1 cellular context compared by ENCODE assay signal in the genomic region with DNA sequence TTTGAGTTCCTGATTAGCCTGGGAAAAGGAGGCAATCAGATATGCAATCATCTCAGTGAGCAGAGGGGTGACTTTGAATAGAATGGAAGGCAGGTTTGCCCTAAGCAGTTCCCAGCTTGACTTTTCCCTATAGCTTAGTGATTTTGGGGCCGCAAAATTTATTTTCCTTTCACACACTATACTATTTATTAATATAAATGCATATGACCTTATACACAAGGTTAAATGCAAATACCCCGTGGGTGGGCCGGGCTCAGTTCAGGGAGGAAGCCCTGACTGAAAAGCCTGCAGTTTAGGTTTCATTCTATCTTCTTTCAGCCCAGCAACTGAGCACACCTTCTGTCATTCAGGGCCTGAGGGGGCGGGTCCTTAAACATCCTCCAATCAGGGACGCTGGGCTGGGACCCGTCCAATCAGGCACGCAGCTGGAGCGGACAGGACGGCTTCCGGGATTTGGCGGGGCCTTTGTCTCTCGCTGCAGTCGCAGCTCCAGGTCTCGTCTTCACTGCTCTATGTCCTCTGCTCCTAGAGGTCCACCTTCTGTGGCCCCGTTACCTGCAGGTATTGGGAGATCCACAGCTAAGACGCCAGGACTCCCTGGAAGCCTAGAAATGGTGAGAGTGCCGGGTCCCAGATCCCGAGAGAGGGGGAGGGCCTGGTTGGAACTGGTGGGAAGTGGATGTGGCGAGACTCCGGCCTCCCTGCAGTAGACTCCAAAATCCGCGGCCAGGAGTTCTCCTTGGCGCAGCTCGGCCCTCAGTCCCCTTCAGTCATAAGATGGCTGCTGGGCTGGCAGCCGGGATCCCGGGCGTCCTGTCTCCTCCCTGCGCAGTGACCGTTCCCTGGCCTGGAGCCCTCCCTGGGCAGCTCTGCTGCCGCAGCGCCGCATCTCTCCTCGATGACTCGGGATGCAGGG.
TF ChIP-seq lines count a peak whose summit lies in the region.

A gene (plus strand): TSS at position 468 of the 916 bp plus-strand sequence. CDS start 45 bp downstream, at position 513.

TF ChIP-seq in HepG2, 621 proteins besides CTCF, POLR2A, EP300 and RAD21 (continued from another document and continues in another):
- TF ChIP-seq, protein P1, sequence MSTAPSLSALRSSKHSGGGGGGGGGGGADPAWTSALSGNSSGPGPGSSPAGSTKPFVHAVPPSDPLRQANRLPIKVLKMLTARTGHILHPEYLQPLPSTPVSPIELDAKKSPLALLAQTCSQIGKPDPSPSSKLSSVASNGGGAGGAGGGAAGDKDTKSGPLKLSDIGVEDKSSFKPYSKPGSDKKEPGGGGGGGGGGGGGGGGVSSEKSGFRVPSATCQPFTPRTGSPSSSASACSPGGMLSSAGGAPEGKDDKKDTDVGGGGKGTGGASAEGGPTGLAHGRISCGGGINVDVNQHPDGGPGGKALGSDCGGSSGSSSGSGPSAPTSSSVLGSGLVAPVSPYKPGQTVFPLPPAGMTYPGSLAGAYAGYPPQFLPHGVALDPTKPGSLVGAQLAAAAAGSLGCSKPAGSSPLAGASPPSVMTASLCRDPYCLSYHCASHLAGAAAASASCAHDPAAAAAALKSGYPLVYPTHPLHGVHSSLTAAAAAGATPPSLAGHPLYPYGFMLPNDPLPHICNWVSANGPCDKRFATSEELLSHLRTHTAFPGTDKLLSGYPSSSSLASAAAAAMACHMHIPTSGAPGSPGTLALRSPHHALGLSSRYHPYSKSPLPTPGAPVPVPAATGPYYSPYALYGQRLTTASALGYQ (CRISPR knock-in tag; IDR thresholded peaks at IDR 0.05), result no peak
- TF ChIP-seq ZNF883 (CRISPR knock-in tag; IDR thresholded peaks at IDR 0.05; ENCODE audit: not compliant biosample characterization), result no peak
- no peak for TF ChIP-seq ZNF552 (CRISPR knock-in tag; IDR thresholded peaks at IDR 0.05; ENCODE audit: borderline replicate concordance)
- no peak for TF ChIP-seq TP53 (CRISPR knock-in tag; conservative IDR thresholded peaks at IDR 0.05)
- TF ChIP-seq ZNF850 (CRISPR knock-in tag; conservative IDR thresholded peaks at IDR 0.05), result no peak
- TF ChIP-seq, protein P2, sequence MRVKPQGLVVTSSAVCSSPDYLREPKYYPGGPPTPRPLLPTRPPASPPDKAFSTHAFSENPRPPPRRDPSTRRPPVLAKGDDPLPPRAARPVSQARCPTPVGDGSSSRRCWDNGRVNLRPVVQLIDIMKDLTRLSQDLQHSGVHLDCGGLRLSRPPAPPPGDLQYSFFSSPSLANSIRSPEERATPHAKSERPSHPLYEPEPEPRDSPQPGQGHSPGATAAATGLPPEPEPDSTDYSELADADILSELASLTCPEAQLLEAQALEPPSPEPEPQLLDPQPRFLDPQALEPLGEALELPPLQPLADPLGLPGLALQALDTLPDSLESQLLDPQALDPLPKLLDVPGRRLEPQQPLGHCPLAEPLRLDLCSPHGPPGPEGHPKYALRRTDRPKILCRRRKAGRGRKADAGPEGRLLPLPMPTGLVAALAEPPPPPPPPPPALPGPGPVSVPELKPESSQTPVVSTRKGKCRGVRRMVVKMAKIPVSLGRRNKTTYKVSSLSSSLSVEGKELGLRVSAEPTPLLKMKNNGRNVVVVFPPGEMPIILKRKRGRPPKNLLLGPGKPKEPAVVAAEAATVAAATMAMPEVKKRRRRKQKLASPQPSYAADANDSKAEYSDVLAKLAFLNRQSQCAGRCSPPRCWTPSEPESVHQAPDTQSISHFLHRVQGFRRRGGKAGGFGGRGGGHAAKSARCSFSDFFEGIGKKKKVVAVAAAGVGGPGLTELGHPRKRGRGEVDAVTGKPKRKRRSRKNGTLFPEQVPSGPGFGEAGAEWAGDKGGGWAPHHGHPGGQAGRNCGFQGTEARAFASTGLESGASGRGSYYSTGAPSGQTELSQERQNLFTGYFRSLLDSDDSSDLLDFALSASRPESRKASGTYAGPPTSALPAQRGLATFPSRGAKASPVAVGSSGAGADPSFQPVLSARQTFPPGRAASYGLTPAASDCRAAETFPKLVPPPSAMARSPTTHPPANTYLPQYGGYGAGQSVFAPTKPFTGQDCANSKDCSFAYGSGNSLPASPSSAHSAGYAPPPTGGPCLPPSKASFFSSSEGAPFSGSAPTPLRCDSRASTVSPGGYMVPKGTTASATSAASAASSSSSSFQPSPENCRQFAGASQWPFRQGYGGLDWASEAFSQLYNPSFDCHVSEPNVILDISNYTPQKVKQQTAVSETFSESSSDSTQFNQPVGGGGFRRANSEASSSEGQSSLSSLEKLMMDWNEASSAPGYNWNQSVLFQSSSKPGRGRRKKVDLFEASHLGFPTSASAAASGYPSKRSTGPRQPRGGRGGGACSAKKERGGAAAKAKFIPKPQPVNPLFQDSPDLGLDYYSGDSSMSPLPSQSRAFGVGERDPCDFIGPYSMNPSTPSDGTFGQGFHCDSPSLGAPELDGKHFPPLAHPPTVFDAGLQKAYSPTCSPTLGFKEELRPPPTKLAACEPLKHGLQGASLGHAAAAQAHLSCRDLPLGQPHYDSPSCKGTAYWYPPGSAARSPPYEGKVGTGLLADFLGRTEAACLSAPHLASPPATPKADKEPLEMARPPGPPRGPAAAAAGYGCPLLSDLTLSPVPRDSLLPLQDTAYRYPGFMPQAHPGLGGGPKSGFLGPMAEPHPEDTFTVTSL (CRISPR knock-in tag; IDR thresholded peaks at IDR 0.05; ENCODE audit: borderline replicate concordance), result no peak
- TF ChIP-seq PRMT3 (CRISPR knock-in tag; IDR thresholded peaks at IDR 0.05; ENCODE audit: borderline replicate concordance, low read depth), result no peak
- TF ChIP-seq SMC3 (IDR thresholded peaks at IDR 0.05; ENCODE audit: low read length), result no peak
- no peak for TF ChIP-seq ELF4 (CRISPR knock-in tag; IDR thresholded peaks at IDR 0.05; ENCODE audit: borderline replicate concordance)
- TF ChIP-seq ERF (CRISPR knock-in tag; IDR thresholded peaks at IDR 0.05), result 0 out of 2 replicates have a peak, but pooled peaks have one; percentile 31
- TF ChIP-seq ZNF446 (CRISPR knock-in tag; IDR thresholded peaks at IDR 0.05), result no peak
- TF ChIP-seq NFE2L1 (CRISPR knock-in tag; IDR thresholded peaks at IDR 0.05; ENCODE audit: borderline replicate concordance), result no peak; the same call in 1 of the 2 replicates
- no peak for TF ChIP-seq ATF7 (IDR thresholded peaks at IDR 0.05)
- TF ChIP-seq ATF7 (CRISPR knock-in tag; IDR thresholded peaks at IDR 0.05), result no peak
- no peak for TF ChIP-seq PRPF4 (IDR thresholded peaks at IDR 0.05; ENCODE audit: low read depth, low read length, poor library complexity, severe bottlenecking)
- no peak for TF ChIP-seq ZNF468 (CRISPR knock-in tag; IDR thresholded peaks at IDR 0.05)
- TF ChIP-seq POGZ (CRISPR knock-in tag; IDR thresholded peaks at IDR 0.05), result no peak
- TF ChIP-seq, protein P3, sequence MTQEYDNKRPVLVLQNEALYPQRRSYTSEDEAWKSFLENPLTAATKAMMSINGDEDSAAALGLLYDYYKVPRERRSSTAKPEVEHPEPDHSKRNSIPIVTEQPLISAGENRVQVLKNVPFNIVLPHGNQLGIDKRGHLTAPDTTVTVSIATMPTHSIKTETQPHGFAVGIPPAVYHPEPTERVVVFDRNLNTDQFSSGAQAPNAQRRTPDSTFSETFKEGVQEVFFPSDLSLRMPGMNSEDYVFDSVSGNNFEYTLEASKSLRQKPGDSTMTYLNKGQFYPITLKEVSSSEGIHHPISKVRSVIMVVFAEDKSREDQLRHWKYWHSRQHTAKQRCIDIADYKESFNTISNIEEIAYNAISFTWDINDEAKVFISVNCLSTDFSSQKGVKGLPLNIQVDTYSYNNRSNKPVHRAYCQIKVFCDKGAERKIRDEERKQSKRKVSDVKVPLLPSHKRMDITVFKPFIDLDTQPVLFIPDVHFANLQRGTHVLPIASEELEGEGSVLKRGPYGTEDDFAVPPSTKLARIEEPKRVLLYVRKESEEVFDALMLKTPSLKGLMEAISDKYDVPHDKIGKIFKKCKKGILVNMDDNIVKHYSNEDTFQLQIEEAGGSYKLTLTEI (CRISPR knock-in tag; conservative IDR thresholded peaks at IDR 0.05), result no peak
- TF ChIP-seq, protein P4, sequence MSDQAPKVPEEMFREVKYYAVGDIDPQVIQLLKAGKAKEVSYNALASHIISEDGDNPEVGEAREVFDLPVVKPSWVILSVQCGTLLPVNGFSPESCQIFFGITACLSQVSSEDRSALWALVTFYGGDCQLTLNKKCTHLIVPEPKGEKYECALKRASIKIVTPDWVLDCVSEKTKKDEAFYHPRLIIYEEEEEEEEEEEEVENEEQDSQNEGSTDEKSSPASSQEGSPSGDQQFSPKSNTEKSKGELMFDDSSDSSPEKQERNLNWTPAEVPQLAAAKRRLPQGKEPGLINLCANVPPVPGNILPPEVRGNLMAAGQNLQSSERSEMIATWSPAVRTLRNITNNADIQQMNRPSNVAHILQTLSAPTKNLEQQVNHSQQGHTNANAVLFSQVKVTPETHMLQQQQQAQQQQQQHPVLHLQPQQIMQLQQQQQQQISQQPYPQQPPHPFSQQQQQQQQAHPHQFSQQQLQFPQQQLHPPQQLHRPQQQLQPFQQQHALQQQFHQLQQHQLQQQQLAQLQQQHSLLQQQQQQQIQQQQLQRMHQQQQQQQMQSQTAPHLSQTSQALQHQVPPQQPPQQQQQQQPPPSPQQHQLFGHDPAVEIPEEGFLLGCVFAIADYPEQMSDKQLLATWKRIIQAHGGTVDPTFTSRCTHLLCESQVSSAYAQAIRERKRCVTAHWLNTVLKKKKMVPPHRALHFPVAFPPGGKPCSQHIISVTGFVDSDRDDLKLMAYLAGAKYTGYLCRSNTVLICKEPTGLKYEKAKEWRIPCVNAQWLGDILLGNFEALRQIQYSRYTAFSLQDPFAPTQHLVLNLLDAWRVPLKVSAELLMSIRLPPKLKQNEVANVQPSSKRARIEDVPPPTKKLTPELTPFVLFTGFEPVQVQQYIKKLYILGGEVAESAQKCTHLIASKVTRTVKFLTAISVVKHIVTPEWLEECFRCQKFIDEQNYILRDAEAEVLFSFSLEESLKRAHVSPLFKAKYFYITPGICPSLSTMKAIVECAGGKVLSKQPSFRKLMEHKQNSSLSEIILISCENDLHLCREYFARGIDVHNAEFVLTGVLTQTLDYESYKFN (CRISPR knock-in tag; conservative IDR thresholded peaks at IDR 0.05), result no peak
- no peak for TF ChIP-seq ARNTL (CRISPR knock-in tag; IDR thresholded peaks at IDR 0.05)
- TF ChIP-seq ZNF556 (CRISPR knock-in tag; IDR thresholded peaks at IDR 0.05; ENCODE audit: borderline replicate concordance), result no peak; the same call in 1 of the 2 replicates
- TF ChIP-seq MLLT10 (CRISPR knock-in tag; IDR thresholded peaks at IDR 0.05), result no peak
- no peak for TF ChIP-seq ZNF614 (CRISPR knock-in tag; IDR thresholded peaks at IDR 0.05; ENCODE audit: borderline replicate concordance)
- TF ChIP-seq, protein P5, sequence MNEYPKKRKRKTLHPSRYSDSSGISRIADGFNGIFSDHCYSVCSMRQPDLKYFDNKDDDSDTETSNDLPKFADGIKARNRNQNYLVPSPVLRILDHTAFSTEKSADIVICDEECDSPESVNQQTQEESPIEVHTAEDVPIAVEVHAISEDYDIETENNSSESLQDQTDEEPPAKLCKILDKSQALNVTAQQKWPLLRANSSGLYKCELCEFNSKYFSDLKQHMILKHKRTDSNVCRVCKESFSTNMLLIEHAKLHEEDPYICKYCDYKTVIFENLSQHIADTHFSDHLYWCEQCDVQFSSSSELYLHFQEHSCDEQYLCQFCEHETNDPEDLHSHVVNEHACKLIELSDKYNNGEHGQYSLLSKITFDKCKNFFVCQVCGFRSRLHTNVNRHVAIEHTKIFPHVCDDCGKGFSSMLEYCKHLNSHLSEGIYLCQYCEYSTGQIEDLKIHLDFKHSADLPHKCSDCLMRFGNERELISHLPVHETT (CRISPR knock-in tag; conservative IDR thresholded peaks at IDR 0.05), result no peak
- TF ChIP-seq ZNF572 (CRISPR knock-in tag; IDR thresholded peaks at IDR 0.05), result no peak
- no peak for TF ChIP-seq JUNB (CRISPR knock-in tag; IDR thresholded peaks at IDR 0.05; ENCODE audit: borderline replicate concordance)
- TF ChIP-seq, protein P6, sequence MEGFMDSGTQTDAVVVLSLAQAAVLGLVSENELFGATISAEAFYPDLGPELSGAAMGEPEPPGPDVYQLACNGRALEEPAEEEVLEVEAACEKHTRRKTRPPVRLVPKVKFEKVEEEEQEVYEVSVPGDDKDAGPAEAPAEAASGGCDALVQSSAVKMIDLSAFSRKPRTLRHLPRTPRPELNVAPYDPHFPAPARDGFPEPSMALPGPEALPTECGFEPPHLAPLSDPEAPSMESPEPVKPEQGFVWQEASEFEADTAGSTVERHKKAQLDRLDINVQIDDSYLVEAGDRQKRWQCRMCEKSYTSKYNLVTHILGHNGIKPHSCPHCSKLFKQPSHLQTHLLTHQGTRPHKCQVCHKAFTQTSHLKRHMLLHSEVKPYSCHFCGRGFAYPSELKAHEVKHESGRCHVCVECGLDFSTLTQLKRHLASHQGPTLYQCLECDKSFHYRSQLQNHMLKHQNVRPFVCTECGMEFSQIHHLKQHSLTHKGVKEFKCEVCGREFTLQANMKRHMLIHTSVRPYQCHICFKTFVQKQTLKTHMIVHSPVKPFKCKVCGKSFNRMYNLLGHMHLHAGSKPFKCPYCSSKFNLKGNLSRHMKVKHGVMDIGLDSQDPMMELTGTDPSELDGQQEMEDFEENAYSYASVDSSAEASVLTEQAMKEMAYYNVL (CRISPR knock-in tag; IDR thresholded peaks at IDR 0.05; ENCODE audit: borderline replicate concordance), result peak; percentile 4; the same call in 1 of the 2 replicates
- no peak for TF ChIP-seq FOXC1 (CRISPR knock-in tag; IDR thresholded peaks at IDR 0.05; ENCODE audit: borderline replicate concordance)
- peak; percentile 87 for TF ChIP-seq SP2 (CRISPR knock-in tag; IDR thresholded peaks at IDR 0.05)
- TF ChIP-seq ESRRA (CRISPR knock-in tag; IDR thresholded peaks at IDR 0.05; ENCODE audit: low read depth), result no peak
- peak; percentile 48; the same call in 1 of the 2 replicates for TF ChIP-seq TARDBP (CRISPR knock-in tag; IDR thresholded peaks at IDR 0.05)
- TF ChIP-seq, protein P7, sequence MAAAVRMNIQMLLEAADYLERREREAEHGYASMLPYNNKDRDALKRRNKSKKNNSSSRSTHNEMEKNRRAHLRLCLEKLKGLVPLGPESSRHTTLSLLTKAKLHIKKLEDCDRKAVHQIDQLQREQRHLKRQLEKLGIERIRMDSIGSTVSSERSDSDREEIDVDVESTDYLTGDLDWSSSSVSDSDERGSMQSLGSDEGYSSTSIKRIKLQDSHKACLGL (CRISPR knock-in tag; IDR thresholded peaks at IDR 0.05), result no peak
- TF ChIP-seq TGIF2 (CRISPR knock-in tag; IDR thresholded peaks at IDR 0.05), result peak; percentile 80; the same call in 1 of the 2 replicates
- TF ChIP-seq, protein P8, sequence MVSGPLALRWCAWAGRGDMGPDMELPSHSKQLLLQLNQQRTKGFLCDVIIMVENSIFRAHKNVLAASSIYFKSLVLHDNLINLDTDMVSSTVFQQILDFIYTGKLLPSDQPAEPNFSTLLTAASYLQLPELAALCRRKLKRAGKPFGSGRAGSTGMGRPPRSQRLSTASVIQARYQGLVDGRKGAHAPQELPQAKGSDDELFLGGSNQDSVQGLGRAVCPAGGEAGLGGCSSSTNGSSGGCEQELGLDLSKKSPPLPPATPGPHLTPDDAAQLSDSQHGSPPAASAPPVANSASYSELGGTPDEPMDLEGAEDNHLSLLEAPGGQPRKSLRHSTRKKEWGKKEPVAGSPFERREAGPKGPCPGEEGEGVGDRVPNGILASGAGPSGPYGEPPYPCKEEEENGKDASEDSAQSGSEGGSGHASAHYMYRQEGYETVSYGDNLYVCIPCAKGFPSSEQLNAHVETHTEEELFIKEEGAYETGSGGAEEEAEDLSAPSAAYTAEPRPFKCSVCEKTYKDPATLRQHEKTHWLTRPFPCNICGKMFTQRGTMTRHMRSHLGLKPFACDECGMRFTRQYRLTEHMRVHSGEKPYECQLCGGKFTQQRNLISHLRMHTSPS (CRISPR knock-in tag; IDR thresholded peaks at IDR 0.05; ENCODE audit: low read depth), result no peak
- TF ChIP-seq SATB2 (CRISPR knock-in tag; IDR thresholded peaks at IDR 0.05), result no peak
- no peak for TF ChIP-seq ZNF430 (CRISPR knock-in tag; IDR thresholded peaks at IDR 0.05)
- TF ChIP-seq, protein P9, sequence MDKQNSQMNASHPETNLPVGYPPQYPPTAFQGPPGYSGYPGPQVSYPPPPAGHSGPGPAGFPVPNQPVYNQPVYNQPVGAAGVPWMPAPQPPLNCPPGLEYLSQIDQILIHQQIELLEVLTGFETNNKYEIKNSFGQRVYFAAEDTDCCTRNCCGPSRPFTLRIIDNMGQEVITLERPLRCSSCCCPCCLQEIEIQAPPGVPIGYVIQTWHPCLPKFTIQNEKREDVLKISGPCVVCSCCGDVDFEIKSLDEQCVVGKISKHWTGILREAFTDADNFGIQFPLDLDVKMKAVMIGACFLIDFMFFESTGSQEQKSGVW (CRISPR knock-in tag; IDR thresholded peaks at IDR 0.05; ENCODE audit: borderline replicate concordance), result no peak
